In the genomic region with DNA sequence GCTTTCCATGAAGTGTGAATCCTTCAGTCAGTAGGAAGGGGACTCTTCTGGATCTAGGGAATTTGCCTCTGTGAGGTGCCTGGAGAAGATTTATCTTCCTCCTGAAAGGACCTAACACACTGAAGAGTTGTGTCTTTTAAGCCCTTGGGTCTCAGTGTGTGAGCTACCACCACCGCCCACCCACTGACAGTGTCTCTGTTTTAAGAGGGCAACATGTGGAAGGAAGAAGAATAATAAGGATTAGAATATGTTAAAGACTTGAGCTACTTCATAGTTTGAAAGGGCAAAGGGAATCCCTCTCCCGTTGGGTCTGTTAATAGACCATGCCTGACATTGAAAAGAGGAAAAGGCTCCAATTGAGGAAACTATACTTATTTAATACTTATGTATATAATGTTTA, we compare ENCODE assay signal across 1 cellular context.
TF ChIP-seq lines count a peak whose summit lies in the region.

No MANE protein-coding gene starts in this region.

TF ChIP-seq in WTC11, 78 proteins besides CTCF, POLR2A, EP300 and RAD21:
- no peak for TF ChIP-seq STAT6 (CRISPR knock-in tag; conservative IDR thresholded peaks at IDR 0.05; ENCODE audit: low read depth)
- TF ChIP-seq, protein P1, sequence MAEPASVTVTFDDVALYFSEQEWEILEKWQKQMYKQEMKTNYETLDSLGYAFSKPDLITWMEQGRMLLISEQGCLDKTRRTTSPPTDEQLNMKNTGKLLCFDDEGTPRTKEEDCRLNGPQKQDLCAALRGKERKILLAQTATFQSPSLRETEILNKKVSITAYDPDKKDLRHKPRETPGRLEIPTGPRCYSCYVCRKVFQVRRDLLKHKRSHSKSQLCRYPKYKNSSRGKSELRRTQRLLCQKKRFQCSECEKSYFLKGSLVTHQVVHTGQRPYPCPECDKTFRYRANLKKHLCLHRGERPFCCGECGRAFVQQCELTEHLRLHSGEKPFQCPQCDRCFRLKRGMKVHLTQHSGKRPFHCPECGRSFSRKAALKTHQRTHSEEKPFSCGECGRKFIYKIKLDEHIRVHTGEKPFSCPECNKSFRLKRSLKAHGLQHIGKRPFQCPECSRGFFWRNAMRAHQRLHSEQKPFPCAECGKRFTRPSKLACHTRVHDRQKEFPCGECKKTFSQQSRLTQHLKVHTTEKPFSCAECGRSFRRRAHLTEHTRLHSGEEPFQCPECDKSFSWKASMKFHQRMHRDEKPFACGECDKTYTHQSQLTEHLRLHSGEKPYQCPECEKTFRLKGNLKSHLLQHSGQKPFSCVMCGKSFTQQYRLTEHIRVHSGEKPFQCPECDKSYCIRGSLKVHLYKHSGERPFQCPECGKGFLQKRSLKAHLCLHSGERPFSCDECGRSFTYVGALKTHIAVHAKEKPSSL (CRISPR knock-in tag; conservative IDR thresholded peaks at IDR 0.05), result no peak
- TF ChIP-seq, protein P2, sequence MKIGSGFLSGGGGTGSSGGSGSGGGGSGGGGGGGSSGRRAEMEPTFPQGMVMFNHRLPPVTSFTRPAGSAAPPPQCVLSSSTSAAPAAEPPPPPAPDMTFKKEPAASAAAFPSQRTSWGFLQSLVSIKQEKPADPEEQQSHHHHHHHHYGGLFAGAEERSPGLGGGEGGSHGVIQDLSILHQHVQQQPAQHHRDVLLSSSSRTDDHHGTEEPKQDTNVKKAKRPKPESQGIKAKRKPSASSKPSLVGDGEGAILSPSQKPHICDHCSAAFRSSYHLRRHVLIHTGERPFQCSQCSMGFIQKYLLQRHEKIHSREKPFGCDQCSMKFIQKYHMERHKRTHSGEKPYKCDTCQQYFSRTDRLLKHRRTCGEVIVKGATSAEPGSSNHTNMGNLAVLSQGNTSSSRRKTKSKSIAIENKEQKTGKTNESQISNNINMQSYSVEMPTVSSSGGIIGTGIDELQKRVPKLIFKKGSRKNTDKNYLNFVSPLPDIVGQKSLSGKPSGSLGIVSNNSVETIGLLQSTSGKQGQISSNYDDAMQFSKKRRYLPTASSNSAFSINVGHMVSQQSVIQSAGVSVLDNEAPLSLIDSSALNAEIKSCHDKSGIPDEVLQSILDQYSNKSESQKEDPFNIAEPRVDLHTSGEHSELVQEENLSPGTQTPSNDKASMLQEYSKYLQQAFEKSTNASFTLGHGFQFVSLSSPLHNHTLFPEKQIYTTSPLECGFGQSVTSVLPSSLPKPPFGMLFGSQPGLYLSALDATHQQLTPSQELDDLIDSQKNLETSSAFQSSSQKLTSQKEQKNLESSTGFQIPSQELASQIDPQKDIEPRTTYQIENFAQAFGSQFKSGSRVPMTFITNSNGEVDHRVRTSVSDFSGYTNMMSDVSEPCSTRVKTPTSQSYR (CRISPR knock-in tag; IDR thresholded peaks at IDR 0.05), result no peak
- TF ChIP-seq ZNF263 (CRISPR knock-in tag; IDR thresholded peaks at IDR 0.05; ENCODE audit: low read depth), result no peak
- TF ChIP-seq ELF4 (CRISPR knock-in tag; IDR thresholded peaks at IDR 0.05; ENCODE audit: low read depth), result no peak
- TF ChIP-seq SMAD4 (CRISPR knock-in tag; IDR thresholded peaks at IDR 0.05), result no peak
- TF ChIP-seq NR1H2 (CRISPR knock-in tag; IDR thresholded peaks at IDR 0.05), result no peak
- TF ChIP-seq ZNF416 (CRISPR knock-in tag; IDR thresholded peaks at IDR 0.05), result no peak
- TF ChIP-seq ZNF396 (CRISPR knock-in tag; IDR thresholded peaks at IDR 0.05; ENCODE audit: borderline replicate concordance), result no peak
- TF ChIP-seq, protein P3, sequence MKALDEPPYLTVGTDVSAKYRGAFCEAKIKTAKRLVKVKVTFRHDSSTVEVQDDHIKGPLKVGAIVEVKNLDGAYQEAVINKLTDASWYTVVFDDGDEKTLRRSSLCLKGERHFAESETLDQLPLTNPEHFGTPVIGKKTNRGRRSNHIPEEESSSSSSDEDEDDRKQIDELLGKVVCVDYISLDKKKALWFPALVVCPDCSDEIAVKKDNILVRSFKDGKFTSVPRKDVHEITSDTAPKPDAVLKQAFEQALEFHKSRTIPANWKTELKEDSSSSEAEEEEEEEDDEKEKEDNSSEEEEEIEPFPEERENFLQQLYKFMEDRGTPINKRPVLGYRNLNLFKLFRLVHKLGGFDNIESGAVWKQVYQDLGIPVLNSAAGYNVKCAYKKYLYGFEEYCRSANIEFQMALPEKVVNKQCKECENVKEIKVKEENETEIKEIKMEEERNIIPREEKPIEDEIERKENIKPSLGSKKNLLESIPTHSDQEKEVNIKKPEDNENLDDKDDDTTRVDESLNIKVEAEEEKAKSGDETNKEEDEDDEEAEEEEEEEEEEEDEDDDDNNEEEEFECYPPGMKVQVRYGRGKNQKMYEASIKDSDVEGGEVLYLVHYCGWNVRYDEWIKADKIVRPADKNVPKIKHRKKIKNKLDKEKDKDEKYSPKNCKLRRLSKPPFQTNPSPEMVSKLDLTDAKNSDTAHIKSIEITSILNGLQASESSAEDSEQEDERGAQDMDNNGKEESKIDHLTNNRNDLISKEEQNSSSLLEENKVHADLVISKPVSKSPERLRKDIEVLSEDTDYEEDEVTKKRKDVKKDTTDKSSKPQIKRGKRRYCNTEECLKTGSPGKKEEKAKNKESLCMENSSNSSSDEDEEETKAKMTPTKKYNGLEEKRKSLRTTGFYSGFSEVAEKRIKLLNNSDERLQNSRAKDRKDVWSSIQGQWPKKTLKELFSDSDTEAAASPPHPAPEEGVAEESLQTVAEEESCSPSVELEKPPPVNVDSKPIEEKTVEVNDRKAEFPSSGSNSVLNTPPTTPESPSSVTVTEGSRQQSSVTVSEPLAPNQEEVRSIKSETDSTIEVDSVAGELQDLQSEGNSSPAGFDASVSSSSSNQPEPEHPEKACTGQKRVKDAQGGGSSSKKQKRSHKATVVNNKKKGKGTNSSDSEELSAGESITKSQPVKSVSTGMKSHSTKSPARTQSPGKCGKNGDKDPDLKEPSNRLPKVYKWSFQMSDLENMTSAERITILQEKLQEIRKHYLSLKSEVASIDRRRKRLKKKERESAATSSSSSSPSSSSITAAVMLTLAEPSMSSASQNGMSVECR (CRISPR knock-in tag; IDR thresholded peaks at IDR 0.05; ENCODE audit: borderline replicate concordance), result no peak
- no peak for TF ChIP-seq E2F4 (CRISPR knock-in tag; IDR thresholded peaks at IDR 0.05; ENCODE audit: borderline replicate concordance, low read depth)
- TF ChIP-seq IRF2 (CRISPR knock-in tag; IDR thresholded peaks at IDR 0.05; ENCODE audit: borderline replicate concordance, low read depth), result no peak
- no peak for TF ChIP-seq ETV6 (CRISPR knock-in tag; IDR thresholded peaks at IDR 0.05)
- TF ChIP-seq ZBTB21 (CRISPR knock-in tag; IDR thresholded peaks at IDR 0.05; ENCODE audit: borderline replicate concordance), result no peak
- no peak for TF ChIP-seq GRHL2 (CRISPR knock-in tag; IDR thresholded peaks at IDR 0.05; ENCODE audit: insufficient replicate concordance, severe bottlenecking)
- TF ChIP-seq, protein P4, sequence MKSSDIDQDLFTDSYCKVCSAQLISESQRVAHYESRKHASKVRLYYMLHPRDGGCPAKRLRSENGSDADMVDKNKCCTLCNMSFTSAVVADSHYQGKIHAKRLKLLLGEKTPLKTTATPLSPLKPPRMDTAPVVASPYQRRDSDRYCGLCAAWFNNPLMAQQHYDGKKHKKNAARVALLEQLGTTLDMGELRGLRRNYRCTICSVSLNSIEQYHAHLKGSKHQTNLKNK (CRISPR knock-in tag; IDR thresholded peaks at IDR 0.05), result no peak
- TF ChIP-seq ATF3 (CRISPR knock-in tag; conservative IDR thresholded peaks at IDR 0.05), result no peak
- no peak for TF ChIP-seq ATF1 (CRISPR knock-in tag; IDR thresholded peaks at IDR 0.05)
- no peak for TF ChIP-seq FOXJ3 (CRISPR knock-in tag; IDR thresholded peaks at IDR 0.05; ENCODE audit: borderline replicate concordance)
- TF ChIP-seq GTF2I (CRISPR knock-in tag; conservative IDR thresholded peaks at IDR 0.05), result no peak
